ENCODE assay signal across 8 cellular contexts in the genomic region with DNA sequence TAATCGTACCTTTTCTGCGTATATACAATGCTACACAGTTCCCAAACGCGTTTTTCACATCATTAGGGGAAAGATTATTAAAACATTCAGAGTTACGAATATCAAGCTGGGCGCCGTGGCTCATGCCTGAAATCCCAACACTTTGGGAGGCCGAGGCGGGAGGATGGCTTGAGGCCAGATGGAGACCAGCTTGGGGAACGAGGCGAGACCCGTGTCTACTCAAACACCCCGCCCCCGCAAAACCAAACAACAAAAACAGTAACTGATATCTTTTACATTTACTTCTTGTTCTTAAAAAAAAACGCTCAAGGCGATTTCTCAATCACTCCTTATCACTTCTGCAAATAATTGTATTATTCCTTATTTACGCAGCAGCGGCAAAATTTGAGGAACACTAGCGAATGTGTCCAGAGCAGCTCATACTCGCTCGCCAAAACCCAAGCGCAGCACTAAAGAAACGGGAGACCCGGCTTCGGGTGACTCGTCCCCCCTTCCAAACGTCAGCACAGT. TPM values are rescaled to one million over a fixed set of nuclear protein-coding genes. Genes with fewer than 3 reads are reported as not detected.
DNase-seq lines count a peak whose midpoint lies in the region; ATAC-seq and TF ChIP-seq lines count a peak whose summit lies in the region.

No MANE protein-coding gene starts in this region.

- peaks cover 12% of the 10 kb centered on the region for H3K36me3 Mint-ChIP-seq in activated naive CD8-positive, alpha-beta T cell treated with anti-CD3 and anti-CD28 coated beads, Interleukin-2, amount 10 ng/mL, durations not matched to agents 7 days and 5 days

- POLR2A ChIA-PET in HEK293T (lab: Yijun Ruan, JAX) = interaction anchor here (0.6 to 3.9 kb wide), 7 partner anchors 10 to 164 kb away, joined by 3 to 57 read pairs (median 8); partner anchors contain the start of genes CEP97, PCNP, RPL24 and TRMT10C
- POLR2A ChIA-PET in activated naive CD8-positive, alpha-beta T cell treated with anti-CD3 and anti-CD28 coated beads, Interleukin-2, amount 10 ng/mL, durations not matched to agents 7 days and 5 days (lab: Charles Lee) = interaction anchor here (0.7 to 3.4 kb wide), 5 partner anchors 10 to 163 kb away, joined by 3 to 51 read pairs (median 12); partner anchors contain the start of genes CEP97, PCNP, RPL24 and SENP7

- DNase-seq in HEK293T (ENCODE audit: extremely low spot score) (peak; percentile 25), stomach (no peak), NCI-H146 (lab: John Stamatoyannopoulos, UW) (no peak), SK-N-DZ (ENCODE audit: low spot score) (no peak), GM19240 (ENCODE audit: insufficient read length, low spot score) (no peak)
- no peak for DNase-seq in activated naive CD8-positive, alpha-beta T cell treated with anti-CD3 and anti-CD28 coated beads, Interleukin-2, amount 10 ng/mL, durations not matched to agents 7 days and 5 days

- TF ChIP-seq EP300 in stomach (IDR thresholded peaks at IDR 0.05) = no peak

- H3K9me3 ChIP-seq in iPS-18a (ENCODE audit: control insufficient read depth, low read depth, low read length) (no peaks in the 10 kb centered on the region), stomach (no peaks in the 10 kb centered on the region)

- H3K4me1 Mint-ChIP-seq in activated naive CD8-positive, alpha-beta T cell treated with anti-CD3 and anti-CD28 coated beads, Interleukin-2, amount 10 ng/mL, durations not matched to agents 7 days and 5 days = peaks cover 32% of the 10 kb centered on the region

- WGBS in stomach, 5 donors = 3 to 8% (median 4%) methylated on average over 27 of the region's 27 CpGs

- H3K9me3 Mint-ChIP-seq in activated naive CD8-positive, alpha-beta T cell treated with anti-CD3 and anti-CD28 coated beads, Interleukin-2, amount 10 ng/mL, durations not matched to agents 7 days and 5 days = no peaks in the 10 kb centered on the region

- peaks cover 21% of the 10 kb centered on the region for H3K36me3 ChIP-seq in iPS-18a (ENCODE audit: control insufficient read depth, low read depth, low read length)
- peaks cover 11 to 26% (median 24%) of the 10 kb centered on the region in 4 donors for H3K36me3 ChIP-seq in stomach

- H3K4me1 ChIP-seq in iPS-18a (ENCODE audit: control insufficient read depth, low read depth, low read length) (no peaks in the 10 kb centered on the region), stomach (peaks cover 23 to 55% (median 41%) of the 10 kb centered on the region in 4 donors)

- H3K4me3 ChIP-seq in iPS-18a (ENCODE audit: low read length) (peak overlapping the region; percentile 92), stomach (peak overlapping the region; percentile 92 to 99 (median 95))

- H3K27ac ChIP-seq in iPS-18a (ENCODE audit: low read length) (no peak overlapping the region), stomach (peak overlapping the region; percentile 98 to 99 (median 99))

- no peak for ATAC-seq in activated naive CD8-positive, alpha-beta T cell treated with anti-CD3 and anti-CD28 coated beads, Interleukin-2, amount 10 ng/mL, durations not matched to agents 7 days and 5 days (ENCODE audit: low read depth)
- ATAC-seq in GM19455 (IDR thresholded peaks at IDR 0.05; ENCODE audit: unreplicated experiment) = no peak

- no peaks in the 10 kb centered on the region for H3K27me3 Mint-ChIP-seq in activated naive CD8-positive, alpha-beta T cell treated with anti-CD3 and anti-CD28 coated beads, Interleukin-2, amount 10 ng/mL, durations not matched to agents 7 days and 5 days

- H3K27ac Mint-ChIP-seq in activated naive CD8-positive, alpha-beta T cell treated with anti-CD3 and anti-CD28 coated beads, Interleukin-2, amount 10 ng/mL, durations not matched to agents 7 days and 5 days = peak overlapping the region; percentile 92

- peak in 1 of 4 donors; percentile 54 for TF ChIP-seq POLR2A in stomach (IDR thresholded peaks at IDR 0.05)

- no peaks in the 10 kb centered on the region for H3K27me3 ChIP-seq in iPS-18a (ENCODE audit: control insufficient read depth, insufficient read depth, low read length)
- no peaks in the 10 kb centered on the region for H3K27me3 ChIP-seq in stomach

- CTCF ChIA-PET in HEK293T (lab: Yijun Ruan, JAX) = no interaction called here

- peak overlapping the region; percentile 84 for H3K4me3 Mint-ChIP-seq in activated naive CD8-positive, alpha-beta T cell treated with anti-CD3 and anti-CD28 coated beads, Interleukin-2, amount 10 ng/mL, durations not matched to agents 7 days and 5 days

- intact Hi-C loops in stomach (cut with DNase I; ENCODE audit: low total_unique reads) = loop anchor here (10.0 kb wide), 1 partner anchor 101 kb away; the partner anchor contains the start of gene PCNP

- peak in 2 of 7 experiments; percentile 7 to 10 for TF ChIP-seq CTCF in stomach (IDR thresholded peaks at IDR 0.05)

- H3K9ac ChIP-seq in iPS-18a (ENCODE audit: low read length) = peak overlapping the region; percentile 89

TF ChIP-seq in HEK293T, 16 proteins besides CTCF, POLR2A, EP300 and RAD21:
- no peak for TF ChIP-seq BHLHE40 (IDR thresholded peaks at IDR 0.05; ENCODE audit: borderline replicate concordance)
- no peak for TF ChIP-seq TARDBP (IDR thresholded peaks at IDR 0.05)
- TF ChIP-seq FOXK2 (IDR thresholded peaks at IDR 0.05) = no peak
- TF ChIP-seq CTBP1 (IDR thresholded peaks at IDR 0.05; ENCODE audit: borderline replicate concordance) = no peak
- TF ChIP-seq SP1 (IDR thresholded peaks at IDR 0.05) = no peak
- TF ChIP-seq, protein P1, sequence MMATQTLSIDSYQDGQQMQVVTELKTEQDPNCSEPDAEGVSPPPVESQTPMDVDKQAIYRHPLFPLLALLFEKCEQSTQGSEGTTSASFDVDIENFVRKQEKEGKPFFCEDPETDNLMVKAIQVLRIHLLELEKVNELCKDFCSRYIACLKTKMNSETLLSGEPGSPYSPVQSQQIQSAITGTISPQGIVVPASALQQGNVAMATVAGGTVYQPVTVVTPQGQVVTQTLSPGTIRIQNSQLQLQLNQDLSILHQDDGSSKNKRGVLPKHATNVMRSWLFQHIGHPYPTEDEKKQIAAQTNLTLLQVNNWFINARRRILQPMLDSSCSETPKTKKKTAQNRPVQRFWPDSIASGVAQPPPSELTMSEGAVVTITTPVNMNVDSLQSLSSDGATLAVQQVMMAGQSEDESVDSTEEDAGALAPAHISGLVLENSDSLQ (IDR thresholded peaks at IDR 0.05) = no peak
- no peak for TF ChIP-seq ELF4 (IDR thresholded peaks at IDR 0.05)
- no peak for TF ChIP-seq ZNF384 (IDR thresholded peaks at IDR 0.05)
- no peak for TF ChIP-seq FOXA1 (IDR thresholded peaks at IDR 0.05)

RNA-seq across cellular contexts. Expression of gene ZBTB11, which starts 1.2 kb away (rescaled TPM):
- total RNA-seq in activated naive CD8-positive, alpha-beta T cell treated with anti-CD3 and anti-CD28 coated beads, Interleukin-2, amount 10 ng/mL, durations not matched to agents 7 days and 5 days = 10 to 100 TPM; 35.0 to 35.3 TPM
- 10 to 100 TPM in 4 of 5 donors, 1 to 10 TPM in 1; 6.7 to 31.2 (median 28.3) TPM for total RNA-seq in stomach
- 1 to 10 TPM; 2.8 to 6.1 (median 4.7) TPM for polyA plus RNA-seq in stomach
- 11.2 and 14.4 TPM in 2 replicates for polyA plus RNA-seq in SK-N-DZ (2014; cell fraction: cytosol; rRNA removed)
- 13.7 and 15.9 TPM in 2 replicates for polyA plus RNA-seq in SK-N-DZ (2014; cell fraction: nucleus; rRNA removed)

RNA-seq across cellular contexts. Expression of gene RPL24, which starts 10.8 kb away (rescaled TPM):
- 1,000 to 10,000 TPM; 1,017 to 1,034 TPM for total RNA-seq in activated naive CD8-positive, alpha-beta T cell treated with anti-CD3 and anti-CD28 coated beads, Interleukin-2, amount 10 ng/mL, durations not matched to agents 7 days and 5 days
- 1,000 to 10,000 TPM in 3 of 5 donors, 100 to 1,000 TPM in 2; 461 to 3,349 (median 1,224) TPM for total RNA-seq in stomach
- 1,000 to 10,000 TPM; 2,450 to 3,453 (median 2,754) TPM for polyA plus RNA-seq in stomach
- polyA plus RNA-seq in SK-N-DZ (2014; cell fraction: cytosol; rRNA removed) = 2,577 and 2,999 TPM in 2 replicates
- polyA plus RNA-seq in SK-N-DZ (2014; cell fraction: nucleus; rRNA removed) = 1,578 and 2,332 TPM in 2 replicates

RNA-seq across cellular contexts. Expression of gene CEP97, which starts 48.6 kb away (rescaled TPM):
- total RNA-seq in activated naive CD8-positive, alpha-beta T cell treated with anti-CD3 and anti-CD28 coated beads, Interleukin-2, amount 10 ng/mL, durations not matched to agents 7 days and 5 days = 10 to 100 TPM; 21.5 TPM
- total RNA-seq in stomach = 10 to 100 TPM in 2 of 5 donors, 1 to 10 TPM in 3; 1.4 to 19.6 (median 7.6) TPM
- 1 to 10 TPM in 1 of 3 donors, under 1 TPM in 2; 0.31 to 1.2 (median 0.98) TPM for polyA plus RNA-seq in stomach
- 12.7 and 13.2 TPM in 2 replicates for polyA plus RNA-seq in SK-N-DZ (2014; cell fraction: cytosol; rRNA removed)
- 10.2 and 14.7 TPM in 2 replicates for polyA plus RNA-seq in SK-N-DZ (2014; cell fraction: nucleus; rRNA removed)
